Comparison of ENCODE assay signal across 18 cellular contexts in the genomic region with DNA sequence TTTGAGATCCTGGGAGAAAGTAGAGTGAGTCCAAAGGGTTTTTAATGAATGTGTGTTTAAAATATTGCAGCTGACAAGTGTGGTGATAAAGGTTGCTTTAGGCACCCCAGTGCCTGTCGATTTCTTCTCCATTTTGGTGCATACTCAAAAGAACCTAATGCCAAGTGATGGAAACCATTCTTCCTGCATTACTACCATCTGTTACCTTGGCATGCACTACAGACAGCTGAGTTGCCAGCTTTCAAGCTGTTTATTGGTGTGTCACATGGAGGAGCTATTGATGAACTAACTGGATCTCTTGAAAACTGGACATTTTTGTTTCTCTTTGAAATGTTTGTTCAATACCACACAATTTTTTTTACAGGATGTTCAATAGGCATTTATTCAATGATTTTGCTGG.
"Had no signal": no experiment of that assay in that cellular context is flagged by ENCODE, and none has a peak within 500 bp of the region (broad histone marks: within the 10 kb centered on the region; RNA-seq: fewer than 3 reads in every experiment).

No MANE protein-coding gene starts in this region.

- H3K36me3 Mint-ChIP-seq: neural progenitor cell had no signal

- H3K4me3 Mint-ChIP-seq: natural killer cell treated with Interleukin-12 subunit alpha and Interleukin-12 subunit beta and Interleukin-15 and Interleukin-18, amount 100 ng/mL, for 72 hours; neural progenitor cell had no signal

- H3K9me3 Mint-ChIP-seq: neural progenitor cell had no signal

- ATAC-seq: left colon; left ventricle myocardium superior; natural killer cell treated with Interleukin-12 subunit alpha and Interleukin-12 subunit beta and Interleukin-15 and Interleukin-18, amount 100 ng/mL, for 72 hours; right cardiac atrium had no signal

- H3K27ac Mint-ChIP-seq: natural killer cell treated with Interleukin-12 subunit alpha and Interleukin-12 subunit beta and Interleukin-15 and Interleukin-18, amount 100 ng/mL, for 72 hours; neural progenitor cell; progenitor cell of endocrine pancreas had no signal

- H3K4me1 Mint-ChIP-seq: neural progenitor cell had no signal

- DNase-seq: effector CD8-positive, alpha-beta T cell; foreskin melanocyte; head of caudate nucleus; left colon; left ventricle myocardium superior; mesenchymal stem cell; midbrain; nucleus accumbens; ovary; right cardiac atrium; small intestine; stimulated activated CD4-positive, alpha-beta T cell treated with anti-CD3 and anti-CD28 coated beads, Interleukin-12 subunit alpha, Interleukin-12 subunit beta, amount 100 ng/mL, for 4 hours; stimulated activated naive CD4-positive, alpha-beta T cell; stomach; transverse colon had no signal

- H3K27me3 Mint-ChIP-seq: natural killer cell treated with Interleukin-12 subunit alpha and Interleukin-12 subunit beta and Interleukin-15 and Interleukin-18, amount 100 ng/mL, for 72 hours; progenitor cell of endocrine pancreas had no signal
